In the genomic region with DNA sequence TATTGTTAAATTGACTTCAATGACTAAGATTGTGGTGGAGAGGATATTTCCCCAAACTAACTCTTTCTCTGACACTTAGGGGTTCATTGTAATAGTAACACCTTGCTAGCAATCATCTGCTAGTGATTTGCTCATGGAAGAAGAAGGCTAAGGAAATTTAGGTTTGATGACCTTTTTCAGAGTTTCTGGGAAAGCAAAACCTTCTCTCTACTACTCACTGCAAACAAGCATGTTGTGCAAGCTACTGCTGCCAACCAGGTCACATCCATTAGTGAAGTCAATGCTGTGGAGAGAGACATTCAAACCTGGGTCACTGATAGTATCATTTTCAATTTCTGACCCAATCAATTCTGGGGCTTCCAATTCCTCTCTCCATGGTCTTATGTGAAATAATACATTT, we compare ENCODE assay signal across 6 cellular contexts. TPM values are rescaled to one million over a fixed set of nuclear protein-coding genes. Genes with fewer than 3 reads are reported as not detected.
"Had no signal": no experiment of that assay in that cellular context is flagged by ENCODE, and none has a peak within 500 bp of the region (broad histone marks: within the 10 kb centered on the region; RNA-seq: fewer than 3 reads in every experiment).

No MANE protein-coding gene starts in this region.

RNA-seq across cellular contexts. Expression of a gene that starts 14.6 kb away (rescaled TPM):
- total RNA-seq: activated CD8-positive, alpha-beta memory T cell treated with anti-CD3 and anti-CD28 coated beads for 36 hours; activated T-cell treated with anti-CD3 and anti-CD28 coated beads, Interleukin-2, amount 50 U/mL, for 72 hours; activated T-helper 1 cell treated with anti-CD3 and anti-CD28 coated beads, Interleukin-12 subunit alpha, Interleukin-12 subunit beta, Interleukin-2, Interleukin-4 antibody, amounts not matched to agents 30 ng/mL and 10 ng/mL and 1 ng/mL, durations not matched to agents 14 hours and 24 hours and 36 hours; aorta; cardiac septum; T-helper 1 cell treated with Interleukin-12 subunit alpha and Interleukin-12 subunit beta and Interleukin-4 antibody, amounts not matched to agents 30 ng/mL and 1 ng/mL, for 36 hours had no signal
